ENCODE assay signal across 22 cellular contexts in the genomic region with DNA sequence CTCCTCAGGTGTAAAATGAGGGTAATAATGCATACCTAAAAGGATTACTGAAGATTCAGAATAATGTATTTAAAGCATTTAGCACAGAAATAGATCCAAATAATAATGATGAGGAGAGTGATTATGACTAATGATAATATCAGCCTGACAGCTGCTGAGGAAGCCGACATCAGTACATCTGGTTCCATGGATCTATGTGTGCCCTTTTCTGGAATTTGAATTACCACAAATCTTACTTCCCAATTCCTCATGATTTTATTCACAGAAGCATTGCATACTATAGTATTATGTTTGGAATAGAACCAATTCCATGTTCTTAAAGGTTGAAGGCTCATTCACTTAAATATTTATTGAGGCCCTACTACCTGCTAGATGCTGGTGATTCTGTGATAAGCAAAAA.
DNase-seq lines count a peak whose midpoint lies in the region; ATAC-seq, FAIRE-seq and TF ChIP-seq lines count a peak whose summit lies in the region.
"Had no signal": no experiment of that assay in that cellular context is flagged by ENCODE, and none has a peak within 500 bp of the region (broad histone marks: within the 10 kb centered on the region; RNA-seq: fewer than 3 reads in every experiment).

No MANE protein-coding gene starts in this region.

- no peaks in the 10 kb centered on the region for H3K36me3 ChIP-seq in astrocyte (ENCODE audit: insufficient read depth, low read length)
- no peaks in the 10 kb centered on the region for H3K36me3 ChIP-seq in heart left ventricle

- H3K4me3 ChIP-seq in AG10803 (ENCODE audit: low read length) (no peak overlapping the region), astrocyte (ENCODE audit: insufficient read depth, low read depth, low read length) (no peak overlapping the region), fibroblast of pulmonary artery (replicated peaks; ENCODE audit: low read depth, low read length) (no peak overlapping the region), heart left ventricle (no peak overlapping the region)
- H3K4me3 ChIP-seq: GM23338, PC-9 had no signal

- no peak for TF ChIP-seq CTCF in AG10803 (conservative IDR thresholded peaks at IDR 0.05; ENCODE audit: low read length)
- no peak for TF ChIP-seq CTCF in astrocyte (IDR thresholded peaks at IDR 0.05; ENCODE audit: insufficient read depth, low read depth, low read length)
- TF ChIP-seq CTCF in fibroblast of pulmonary artery (IDR thresholded peaks at IDR 0.05; ENCODE audit: low read length, missing control alignments) = no peak
- no peak for TF ChIP-seq CTCF in heart left ventricle (IDR thresholded peaks at IDR 0.05)
- no peak for TF ChIP-seq CTCF in GM13976 (IDR thresholded peaks at IDR 0.05; ENCODE audit: borderline replicate concordance, control extremely low read depth, extremely low read depth, insufficient read depth, missing control alignments)

- WGBS in heart left ventricle, 4 donors = 88 to 97% (median 93%) methylated on average over 1 of the region's 1 CpG

- H3K9me3 ChIP-seq in astrocyte (ENCODE audit: insufficient read depth, low read depth, low read length) (no peaks in the 10 kb centered on the region), heart left ventricle (peaks cover 0 to 3% (median 0%) of the 10 kb centered on the region in 12 donors)
- H3K9me3 ChIP-seq: SK-N-SH had no signal

- in situ Hi-C loops in GM13976 (cut with MboI; ENCODE audit: low sequenced_read_pairs, unreplicated experiment) = no loop called here

- H3K9me3 Mint-ChIP-seq in astrocyte (ENCODE audit: unreplicated experiment) = peaks cover 12% of the 10 kb centered on the region

- peak; percentile 58 for DNase-seq in AG10803 (ENCODE audit: low read depth)
- peak; percentile 67 for DNase-seq in HS-5 (ENCODE audit: low read depth)
- DNase-seq in astrocyte (ENCODE audit: low read depth) = peak; percentile 48
- DNase-seq in fibroblast of pulmonary artery (ENCODE audit: low read depth) = peak; percentile 3
- DNase-seq in posterior vena cava (ENCODE audit: low spot score) = no peak
- no peak for DNase-seq in NCI-H2081 (lab: John Stamatoyannopoulos, UW)
- no peak for DNase-seq in heart left ventricle
- no peak for DNase-seq in GM13976 (ENCODE audit: low spot score)
- DNase-seq: 8988T; COR-L47; DMS153; NCI-H2029 treated with DMSO at 0.1 percent for 48 hours; NCI-H2227 treated with DMSO at 0.1 percent for 48 hours; NCI-H524 treated with DMSO at 0.1 percent for 48 hours; NK-92 treated with Interleukin-12 subunit alpha and Interleukin-12 subunit beta, amount 100 ng/mL, for 24 hours; Right ventricle myocardium superior; SK-N-SH had no signal

- no peaks in the 10 kb centered on the region for H4K20me1 ChIP-seq in astrocyte (ENCODE audit: insufficient read depth, low read length)

- no peak overlapping the region for H3K4me3 Mint-ChIP-seq in astrocyte (ENCODE audit: unreplicated experiment)
- H3K4me3 Mint-ChIP-seq: GM23338 had no signal

- FAIRE-seq in astrocyte (lab: Jason Lieb, UNC) = peak; percentile 82
- FAIRE-seq: GM19239, HepG2 had no signal

- H3K27me3 Mint-ChIP-seq in astrocyte (ENCODE audit: low read depth, unreplicated experiment) = no peaks in the 10 kb centered on the region

- H3K27me3 ChIP-seq in astrocyte (ENCODE audit: insufficient read depth, low read length) (no peaks in the 10 kb centered on the region), heart left ventricle (no peaks in the 10 kb centered on the region)

- peaks cover 8% of the 10 kb centered on the region for H3K4me1 ChIP-seq in astrocyte (ENCODE audit: insufficient read depth, low read length)
- H3K4me1 ChIP-seq in heart left ventricle = peaks cover 0 to 4% (median 0%) of the 10 kb centered on the region in 12 donors

- H3K9ac ChIP-seq in astrocyte (ENCODE audit: low read length) = no peak overlapping the region
- H3K9ac ChIP-seq: SK-N-SH had no signal

- H3K79me2 ChIP-seq in astrocyte (ENCODE audit: insufficient read depth, low read length) = no peaks in the 10 kb centered on the region

- ATAC-seq in heart left ventricle = no peak
- ATAC-seq: GM23338, HepG2 had no signal

- H2AFZ ChIP-seq in astrocyte (ENCODE audit: low read depth, low read length) = no peak overlapping the region
- H2AFZ ChIP-seq: GM23338, PC-9 had no signal

- intact Hi-C loops in posterior vena cava (cut with DNase I) (no loop called here), heart left ventricle (cut with DNase I) (no loop called here)

- H3K27ac Mint-ChIP-seq in astrocyte (ENCODE audit: unreplicated experiment) = no peak overlapping the region
- H3K27ac Mint-ChIP-seq: GM23338 had no signal

- no peak for TF ChIP-seq POLR2A in heart left ventricle (IDR thresholded peaks at IDR 0.05)

- H3K4me1 Mint-ChIP-seq in astrocyte (ENCODE audit: low read depth, unreplicated experiment) = peaks cover 6% of the 10 kb centered on the region
- H3K4me1 Mint-ChIP-seq: GM23338 had no signal

- no peak overlapping the region for H3K4me2 ChIP-seq in astrocyte (ENCODE audit: low read length)
- H3K4me2 ChIP-seq: GM23338, PC-9, SK-N-SH had no signal

- peaks cover 2% of the 10 kb centered on the region for H3K36me3 Mint-ChIP-seq in astrocyte (ENCODE audit: low read depth, unreplicated experiment)

- no peak overlapping the region for H3K27ac ChIP-seq in astrocyte (ENCODE audit: low read depth, low read length)
- no peak overlapping the region for H3K27ac ChIP-seq in heart left ventricle
- H3K27ac ChIP-seq: C4-2B, PC-9 had no signal

Comparison
In these comparisons a context has a peak if more than half of its experiments do, and no peak if none do; other contexts are left out.
1. DNase-seq: peak in AG10803 (single experiment), HS-5 (single experiment), astrocyte (single experiment) and fibroblast of pulmonary artery (single experiment); none in posterior vena cava (single experiment), NCI-H2081 (0 of 2), heart left ventricle (0 of 5) and GM13976 (single experiment).